ENCODE assay signal across 1 cellular context in the genomic region with DNA sequence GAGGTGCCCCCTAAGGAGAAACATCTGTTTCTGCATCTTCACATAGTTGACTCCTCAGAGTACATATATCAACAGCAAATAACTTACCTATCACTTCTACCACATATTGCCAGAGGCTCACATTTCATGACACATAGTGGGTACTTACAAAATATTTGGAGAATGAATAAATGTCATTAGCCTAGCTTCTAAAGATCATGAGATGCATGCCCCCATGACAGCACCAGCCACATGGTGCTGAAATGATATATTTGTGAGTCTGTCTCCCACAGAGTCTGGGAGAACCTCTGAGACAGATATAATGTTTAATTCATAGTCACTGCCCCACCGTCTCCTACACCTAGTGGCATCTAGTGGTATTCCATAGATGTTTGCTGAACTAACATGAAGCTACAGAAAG.
TF ChIP-seq lines count a peak whose summit lies in the region.

No MANE protein-coding gene starts in this region.

TF ChIP-seq in GM23338, 12 proteins besides CTCF, POLR2A, EP300 and RAD21 (continued from another document):
- no peak for TF ChIP-seq EZH2phosphoT487 (IDR thresholded peaks at IDR 0.05; ENCODE audit: unreplicated experiment)
- no peak for TF ChIP-seq ZNF462 (CRISPR knock-in tag; IDR thresholded peaks at IDR 0.05)
- TF ChIP-seq, protein P1, sequence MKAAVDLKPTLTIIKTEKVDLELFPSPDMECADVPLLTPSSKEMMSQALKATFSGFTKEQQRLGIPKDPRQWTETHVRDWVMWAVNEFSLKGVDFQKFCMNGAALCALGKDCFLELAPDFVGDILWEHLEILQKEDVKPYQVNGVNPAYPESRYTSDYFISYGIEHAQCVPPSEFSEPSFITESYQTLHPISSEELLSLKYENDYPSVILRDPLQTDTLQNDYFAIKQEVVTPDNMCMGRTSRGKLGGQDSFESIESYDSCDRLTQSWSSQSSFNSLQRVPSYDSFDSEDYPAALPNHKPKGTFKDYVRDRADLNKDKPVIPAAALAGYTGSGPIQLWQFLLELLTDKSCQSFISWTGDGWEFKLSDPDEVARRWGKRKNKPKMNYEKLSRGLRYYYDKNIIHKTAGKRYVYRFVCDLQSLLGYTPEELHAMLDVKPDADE (IDR thresholded peaks at IDR 0.05): no peak
- no peak for TF ChIP-seq ZNF114 (CRISPR knock-in tag; IDR thresholded peaks at IDR 0.05)
- no peak for TF ChIP-seq EZH2 (IDR thresholded peaks at IDR 0.05; ENCODE audit: low read depth, unreplicated experiment)
- TF ChIP-seq NANOG (IDR thresholded peaks at IDR 0.05; ENCODE audit: borderline replicate concordance): no peak
- no peak for TF ChIP-seq CREB1 (CRISPR knock-in tag; IDR thresholded peaks at IDR 0.05; ENCODE audit: low read depth)
- TF ChIP-seq STAT1 (IDR thresholded peaks at IDR 0.05; ENCODE audit: unreplicated experiment): no peak
